12 cellular contexts compared by ENCODE assay signal in genomic region chr10:79988199-79988598, GRCh38. TPM values are rescaled to one million over a fixed set of nuclear protein-coding genes. Genes with fewer than 3 reads are reported as not detected.
DNase-seq lines count a peak whose midpoint lies in the region; ATAC-seq, FAIRE-seq and TF ChIP-seq lines count a peak whose summit lies in the region.
"Not testable (repeated sequence)": the region's sequence is repeated elsewhere in the genome, so short reads cannot be mapped to it uniquely, and the experiment has no call there.
"Had no signal": no experiment of that assay in that cellular context is flagged by ENCODE, and none has a peak within 500 bp of the region (broad histone marks: within the 10 kb centered on the region; RNA-seq: fewer than 3 reads in every experiment).

No MANE protein-coding gene starts in this region.

- H3K79me2 ChIP-seq in K562 (ENCODE audit: control insufficient read depth, insufficient read depth, low read length): not testable (repeated sequence)

- BruUV-seq in K562 (replicated peaks; lab: Mats Ljungman, UMichigan): not testable (repeated sequence)

- POLR2A ChIA-PET in K562 (lab: Yijun Ruan, JAX): not testable (repeated sequence)

- TF ChIP-seq RAD21 in K562 (CRISPR knock-in tag; conservative IDR thresholded peaks at IDR 0.05 in 1 of 2, IDR thresholded peaks at IDR 0.05 in 1 of 2): not testable (repeated sequence)

- not testable (repeated sequence) for FAIRE-seq in K562 (lab: Jason Lieb, UNC)

- not testable (repeated sequence) for H3K27me3 ChIP-seq in K562 (ENCODE audit: control insufficient read depth in 2 of 2, insufficient read depth in 2 of 2, low read length in 2 of 2)

- H3K4me1 ChIP-seq in K562 (replicated peaks in 1 of 2; ENCODE audit: control insufficient read depth in 2 of 2, insufficient read depth in 2 of 2, low read length in 2 of 2): not testable (repeated sequence)

- TF ChIP-seq CTCF in K562 (IDR thresholded peaks at IDR 0.05 in 2 of 3, conservative IDR thresholded peaks at IDR 0.05 in 1 of 3; ENCODE audit: insufficient read depth in 2 of 3, low read depth in 1 of 3, low read length in 3 of 3): not testable (repeated sequence)

- not testable (repeated sequence) for TF ChIP-seq EP300 in K562 (IDR thresholded peaks at IDR 0.05; ENCODE audit: low read length)

- not testable (repeated sequence) for TF ChIP-seq POLR2A in K562 (conservative IDR thresholded peaks at IDR 0.05)

- in situ Hi-C loops in K562 (cut with MboI): not testable (repeated sequence)

- WGBS in K562 (ENCODE audit: insufficient coverage, low coverage, missing lambda C conversion rate): 0% methylated on average over 2 of the region's 2 CpGs

- H3K9me1 ChIP-seq in K562 (ENCODE audit: control insufficient read depth, insufficient read depth, low read length): not testable (repeated sequence)

- DNase-seq in K562 (ENCODE audit: extremely low read depth in 1 of 4, low spot score in 3 of 4): not testable (repeated sequence)

- H4K20me1 ChIP-seq in K562 (replicated peaks; ENCODE audit: control insufficient read depth, insufficient read depth, low read length): not testable (repeated sequence)

- not testable (repeated sequence) for ATAC-seq in K562

- not testable (repeated sequence) for H3K36me3 ChIP-seq in K562 (ENCODE audit: control insufficient read depth, insufficient read depth, low read length)

- H3K9ac ChIP-seq in K562 (ENCODE audit: insufficient read depth in 1 of 2, low read depth in 2 of 2, low read length in 2 of 2): not testable (repeated sequence)

- intact Hi-C loops in K562 (cut with micrococcal nuclease): not testable (repeated sequence)

- CTCF ChIA-PET in K562 (lab: Yijun Ruan, JAX; ENCODE audit: low intra/inter-chr PET ratio): not testable (repeated sequence)

- H3K4me2 ChIP-seq in K562 (ENCODE audit: insufficient read depth, low read length): not testable (repeated sequence)

- H3K27ac ChIP-seq in K562 (ENCODE audit: extremely low read depth, low read depth, low read length): not testable (repeated sequence)

- H3K4me3 ChIP-seq in K562: not testable (repeated sequence)

- H2AFZ ChIP-seq in K562 (ENCODE audit: low read depth, low read length): not testable (repeated sequence)

- H3K9me3 ChIP-seq in K562 (replicated peaks; ENCODE audit: control insufficient read depth, insufficient read depth, low read depth, low read length): not testable (repeated sequence)

TF ChIP-seq in K562, 482 proteins besides CTCF, POLR2A, EP300 and RAD21:
- TF ChIP-seq ZNF507 (tag; conservative IDR thresholded peaks at IDR 0.05): peak; percentile 93

RNA-seq across cellular contexts. Expression of gene SFTPD, which starts 39.3 kb away (rescaled TPM):
- not detected in 2 replicates for total RNA-seq in K562 (2011; cell fraction: chromatin; rRNA removed; ENCODE audit: low replicate concordance)
- not detected in 2 replicates for total RNA-seq in K562 (2011; cell fraction: nucleolus; rRNA removed)
- total RNA-seq in K562 (2011; cell fraction: nucleoplasm; rRNA removed): not detected in 2 replicates
- not detected in 2 replicates for total RNA-seq in K562 (2014; rRNA removed)
- total RNA-seq in K562 (2014; rRNA removed; fragmentation: Illumina TruSeq; extraction: Trizol): not detected in 2 replicates
- total RNA-seq in K562 (2015; rRNA removed; fragmentation: Illumina TruSeq; extraction: Trizol): not detected in 2 replicates
- total RNA-seq in K562 (2021): 0.20 and 0.29 TPM in 2 replicates
- not detected in 2 replicates for polyA plus RNA-seq in K562 (2011; rRNA removed)
- polyA plus RNA-seq in K562 (2011; cell fraction: cytosol; rRNA removed): not detected in 2 replicates
- not detected in 2 replicates for polyA plus RNA-seq in K562 (2011; cell fraction: nucleus; rRNA removed)
- not detected in 2 replicates for polyA plus RNA-seq in K562 (2012)
- polyA plus RNA-seq in K562 (2014; fragmentation: Illumina TruSeq; extraction: Trizol): not detected in 2 replicates
- not detected for polyA plus RNA-seq in K562 (2014; fragmentation: Nextera tagmentation; extraction: Ambion mirVana)
- not detected in 2 replicates for polyA plus RNA-seq in K562 (2014; rRNA removed)
- polyA minus RNA-seq in K562 (2011; rRNA and poly(A)+ RNA removed): not detected in 2 replicates
- not detected in 2 replicates for polyA minus RNA-seq in K562 (2011; cell fraction: cytosol; rRNA and poly(A)+ RNA removed)
- polyA minus RNA-seq in K562 (2011; cell fraction: nucleus; rRNA and poly(A)+ RNA removed): not detected in 2 replicates
- total RNA-seq: A172; A673; Calu3; CD4-positive, alpha-beta memory T cell; CD4-positive, alpha-beta T cell; CD4-positive, CD25-positive, alpha-beta regulatory T cell; CD8-positive, alpha-beta memory T cell; CD8-positive, alpha-beta T cell; Daoy had no signal
- polyA plus RNA-seq: AG04450; BJ; CD4-positive, alpha-beta memory T cell; CD4-positive, CD25-positive, alpha-beta regulatory T cell; CD8-positive, alpha-beta memory T cell had no signal
